ENCODE assay signal across 1 cellular context in the genomic region with DNA sequence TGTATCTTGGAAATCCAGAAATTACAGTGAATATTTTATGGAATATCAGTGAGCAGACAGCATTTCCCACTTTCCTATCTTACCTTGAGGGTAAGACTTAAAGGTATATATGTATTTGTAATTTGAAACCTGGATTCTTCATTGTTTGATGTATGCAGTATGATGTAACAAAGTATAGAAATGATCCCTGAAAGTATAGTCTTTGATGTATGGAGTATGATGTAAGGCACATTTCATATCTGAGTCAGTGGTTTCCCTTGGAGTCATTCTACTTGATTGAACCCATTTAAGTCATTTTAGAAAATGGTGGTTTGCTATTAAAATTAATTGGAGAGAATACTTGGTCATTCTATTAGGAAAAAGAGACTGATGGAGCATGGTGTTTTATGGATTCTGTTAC.
TF ChIP-seq lines count a peak whose summit lies in the region.

No MANE protein-coding gene starts in this region.

TF ChIP-seq in SK-N-SH treated with all-trans-retinoic acid at 6 μM for 48 hours, 23 proteins besides CTCF, POLR2A, EP300 and RAD21:
- no peak for TF ChIP-seq GLIS3 (CRISPR knock-in tag; IDR thresholded peaks at IDR 0.05)
- no peak for TF ChIP-seq ESRRG (CRISPR knock-in tag; IDR thresholded peaks at IDR 0.05)
- no peak for TF ChIP-seq TCF4 (CRISPR knock-in tag; IDR thresholded peaks at IDR 0.05; ENCODE audit: borderline replicate concordance)
- TF ChIP-seq, protein P1, sequence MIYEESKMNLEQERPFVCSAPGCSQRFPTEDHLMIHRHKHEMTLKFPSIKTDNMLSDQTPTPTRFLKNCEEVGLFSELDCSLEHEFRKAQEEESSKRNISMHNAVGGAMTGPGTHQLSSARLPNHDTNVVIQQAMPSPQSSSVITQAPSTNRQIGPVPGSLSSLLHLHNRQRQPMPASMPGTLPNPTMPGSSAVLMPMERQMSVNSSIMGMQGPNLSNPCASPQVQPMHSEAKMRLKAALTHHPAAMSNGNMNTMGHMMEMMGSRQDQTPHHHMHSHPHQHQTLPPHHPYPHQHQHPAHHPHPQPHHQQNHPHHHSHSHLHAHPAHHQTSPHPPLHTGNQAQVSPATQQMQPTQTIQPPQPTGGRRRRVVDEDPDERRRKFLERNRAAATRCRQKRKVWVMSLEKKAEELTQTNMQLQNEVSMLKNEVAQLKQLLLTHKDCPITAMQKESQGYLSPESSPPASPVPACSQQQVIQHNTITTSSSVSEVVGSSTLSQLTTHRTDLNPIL (CRISPR knock-in tag; IDR thresholded peaks at IDR 0.05; ENCODE audit: low read depth) = no peak
